ENCODE assay signal across 8 cellular contexts in genomic region chr20:34514897-34515483, GRCh38. TPM values are rescaled to one million over a fixed set of nuclear protein-coding genes. Genes with fewer than 3 reads are reported as not detected.
DNase-seq lines count a peak whose midpoint lies in the region; ATAC-seq and TF ChIP-seq lines count a peak whose summit lies in the region.

No MANE protein-coding gene starts in this region.

- H3K4me3 ChIP-seq in ascending aorta (peak overlapping the region; percentile 78 to 80), liver (ENCODE audit: low read depth in 1 of 3, low read length in 3 of 3) (peak overlapping the region; percentile 84 to 88 (median 85)), tibial nerve (peak overlapping the region; percentile 76 to 91 (median 84))

- no peak for TF ChIP-seq POLR2A in tibial nerve (IDR thresholded peaks at IDR 0.05)

- TF ChIP-seq RAD21 in liver (IDR thresholded peaks at IDR 0.05): no peak

- peak overlapping the region; percentile 5 to 42 for H3K9ac ChIP-seq in liver (ENCODE audit: low read depth in 1 of 2, low read length in 2 of 2)

- no peaks in the 10 kb centered on the region for H3K27me3 Mint-ChIP-seq in activated T-cell treated with anti-CD3 and anti-CD28 coated beads, Interleukin-2, amount 50 U/mL, for 24 hours

- TF ChIP-seq CTCF in ascending aorta (IDR thresholded peaks at IDR 0.05) (no peak), liver (IDR thresholded peaks at IDR 0.05; ENCODE audit: low read depth, low read length, missing input control) (no peak), tibial nerve (IDR thresholded peaks at IDR 0.05) (no peak)

- H3K27me3 ChIP-seq in ascending aorta (no peaks in the 10 kb centered on the region), liver (ENCODE audit: control insufficient read depth in 4 of 4, insufficient read depth in 4 of 4, low read length in 3 of 4) (no peaks in the 10 kb centered on the region), tibial nerve (no peaks in the 10 kb centered on the region)

- H3K36me3 ChIP-seq in ascending aorta: peaks cover 0 to 2% of the 10 kb centered on the region in 2 donors
- H3K36me3 ChIP-seq in liver (ENCODE audit: control insufficient read depth in 4 of 4, insufficient read depth in 3 of 4, low read depth in 1 of 4, low read length in 3 of 4): peaks cover 0 to 6% (median 4%) of the 10 kb centered on the region in 4 donors
- peaks cover 0 to 12% (median 0%) of the 10 kb centered on the region in 3 donors for H3K36me3 ChIP-seq in tibial nerve

- no peaks in the 10 kb centered on the region for H3K9me3 ChIP-seq in ascending aorta
- H3K9me3 ChIP-seq in liver (ENCODE audit: control insufficient read depth in 4 of 4, low read length in 3 of 4): no peaks in the 10 kb centered on the region
- no peaks in the 10 kb centered on the region for H3K9me3 ChIP-seq in tibial nerve

- 29% methylated on average over 19 of the region's 19 CpGs for WGBS in liver
- 35 to 37% methylated on average over 19 of the region's 19 CpGs for WGBS in tibial nerve, 2 donors

- no peaks in the 10 kb centered on the region for H3K9me3 Mint-ChIP-seq in activated T-cell treated with anti-CD3 and anti-CD28 coated beads, Interleukin-2, amount 50 U/mL, for 24 hours

- H3K4me1 Mint-ChIP-seq in activated T-cell treated with anti-CD3 and anti-CD28 coated beads, Interleukin-2, amount 50 U/mL, for 24 hours (ENCODE audit: low read depth): peaks cover 43% of the 10 kb centered on the region

- no peak for TF ChIP-seq EP300 in tibial nerve (IDR thresholded peaks at IDR 0.05)

- peak overlapping the region; percentile 99 for H3K27ac Mint-ChIP-seq in activated T-cell treated with anti-CD3 and anti-CD28 coated beads, Interleukin-2, amount 50 U/mL, for 24 hours

- H3K27ac ChIP-seq in ascending aorta: peak overlapping the region; percentile 89 to 97
- H3K27ac ChIP-seq in liver (ENCODE audit: low read depth in 1 of 2, low read length in 2 of 2): peak overlapping the region; percentile 88 to 92
- peak overlapping the region; percentile 95 to 98 (median 98) for H3K27ac ChIP-seq in tibial nerve

- H3K4me1 ChIP-seq in ascending aorta: peaks cover 0 to 27% of the 10 kb centered on the region in 2 donors
- H3K4me1 ChIP-seq in liver (ENCODE audit: control insufficient read depth in 4 of 4, insufficient read depth in 4 of 4, low read length in 3 of 4): peaks cover 12 to 52% (median 37%) of the 10 kb centered on the region in 4 donors
- peaks cover 0 to 56% (median 13%) of the 10 kb centered on the region in 4 donors for H3K4me1 ChIP-seq in tibial nerve

- H3K4me3 Mint-ChIP-seq in activated T-cell treated with anti-CD3 and anti-CD28 coated beads, Interleukin-2, amount 50 U/mL, for 24 hours: peak overlapping the region; percentile 94

- H3K36me3 Mint-ChIP-seq in activated T-cell treated with anti-CD3 and anti-CD28 coated beads, Interleukin-2, amount 50 U/mL, for 24 hours (ENCODE audit: low read depth): peaks cover 48% of the 10 kb centered on the region

- ATAC-seq in HG03439 (IDR thresholded peaks at IDR 0.05; ENCODE audit: unreplicated experiment): no peak

- intact Hi-C loops in ascending aorta (cut with DNase I): loop anchor here (5.0 kb wide), 4 partner anchors 38 to 203 kb away; partner anchors contain the start of gene ITCH

- DNase-seq in activated T-cell treated with anti-CD3 and anti-CD28 coated beads, Interleukin-2, amount 50 U/mL, for 24 hours: no peak
- no peak for DNase-seq in activated T-cell treated with anti-CD3 and anti-CD28 coated beads, Interleukin-2, amount 50 U/mL, for 1 hour
- no peak for DNase-seq in ascending aorta (ENCODE audit: low spot score in 2 of 2)
- no peak for DNase-seq in tibial nerve (ENCODE audit: low spot score in 2 of 2)
- DNase-seq in hypothalamus (lab: John Stamatoyannopoulos, UW): no peak
- no peak for DNase-seq in dedifferentiated amniotic fluid mesenchymal stem cell (ENCODE audit: extremely low spot score)

TF ChIP-seq in liver, 16 proteins besides CTCF, POLR2A, EP300 and RAD21:
- TF ChIP-seq TAF1 (conservative IDR thresholded peaks at IDR 0.05) (no peak), GABPA (IDR thresholded peaks at IDR 0.05 in 1 of 2, conservative IDR thresholded peaks at IDR 0.05 in 1 of 2) (no peak), JUND (IDR thresholded peaks at IDR 0.05) (no peak), FOXA1 (IDR thresholded peaks at IDR 0.05) (no peak), MAX (IDR thresholded peaks at IDR 0.05) (no peak), RXRA (IDR thresholded peaks at IDR 0.05) (no peak), EGR1 (IDR thresholded peaks at IDR 0.05; ENCODE audit: low read depth in 2 of 2) (no peak), NR2F2 (IDR thresholded peaks at IDR 0.05) (no peak), ZBTB33 (IDR thresholded peaks at IDR 0.05) (no peak), SP1 (IDR thresholded peaks at IDR 0.05) (no peak)
- TF ChIP-seq, protein P1, sequence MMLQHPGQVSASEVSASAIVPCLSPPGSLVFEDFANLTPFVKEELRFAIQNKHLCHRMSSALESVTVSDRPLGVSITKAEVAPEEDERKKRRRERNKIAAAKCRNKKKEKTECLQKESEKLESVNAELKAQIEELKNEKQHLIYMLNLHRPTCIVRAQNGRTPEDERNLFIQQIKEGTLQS (IDR thresholded peaks at IDR 0.05): no peak

RNA-seq across cellular contexts. Expression of gene DYNLRB1, which starts 1.2 kb away (rescaled TPM):
- 148 TPM for total RNA-seq in ascending aorta
- total RNA-seq in liver: 10 to 100 TPM; 15.8 to 31.7 TPM
- polyA plus RNA-seq in liver: 10 to 100 TPM; 57.8 to 66.9 TPM
- 100 to 1,000 TPM; 145 to 188 (median 170) TPM for total RNA-seq in tibial nerve

RNA-seq across cellular contexts. Expression of gene MAP1LC3A, which starts 43.5 kb away (rescaled TPM):
- total RNA-seq in ascending aorta (131 TPM), liver (1 to 10 TPM; 4.9 to 6.3 TPM), tibial nerve (100 to 1,000 TPM in 2 of 4 donors, 10 to 100 TPM in 2; 62.4 to 139 (median 106) TPM)
- polyA plus RNA-seq in liver: 10 to 100 TPM; 19.1 to 38.8 TPM

Comparison
In these comparisons a context has a peak if more than half of its experiments do, and no peak if none do; other contexts are left out.
1. RNA of gene MAP1LC3A, which starts 43.5 kb away (total RNA-seq): 62.4 to 139 TPM in tibial nerve and 131 TPM in ascending aorta (single experiment); 4.9 to 6.3 TPM in liver; every median in the first group is over 4 times any median in the second.
2. Peak in every context shown above with its lines, with median percentiles within 50 percentile points of each other: H3K27ac ChIP-seq and H3K4me3 ChIP-seq.